In the genomic region with DNA sequence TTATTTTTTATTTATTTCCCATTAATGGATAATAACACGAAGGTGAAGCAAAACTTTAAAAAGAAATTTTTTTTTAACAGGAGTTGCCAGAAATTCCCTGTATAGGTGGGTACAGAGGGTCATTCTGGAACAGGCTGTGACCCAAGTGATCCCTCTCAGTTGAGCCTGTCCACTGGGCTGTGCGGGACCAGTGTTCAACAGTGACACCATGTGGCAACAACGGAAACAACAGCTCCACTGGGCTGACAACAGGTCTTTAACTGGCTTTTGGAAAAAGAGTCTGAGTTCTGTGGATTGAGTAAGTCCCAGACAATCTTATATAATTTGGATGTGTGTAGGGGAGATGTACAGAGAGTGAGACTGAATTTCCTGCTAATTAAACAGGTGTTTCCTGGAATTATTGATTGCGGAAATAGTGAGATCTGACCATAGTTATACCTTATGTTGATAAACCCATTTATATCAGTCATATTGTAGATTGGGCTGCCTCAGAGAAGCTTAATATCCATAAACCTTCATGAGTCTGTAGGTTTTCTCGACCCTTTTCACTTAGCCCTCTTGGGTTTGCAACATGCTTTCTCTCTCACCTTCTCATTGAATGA, we compare ENCODE assay signal across 10 cellular contexts. TPM values are rescaled to one million over a fixed set of nuclear protein-coding genes. Genes with fewer than 3 reads are reported as not detected.
DNase-seq lines count a peak whose midpoint lies in the region; ATAC-seq, FAIRE-seq and TF ChIP-seq lines count a peak whose summit lies in the region.
"Had no signal": no experiment of that assay in that cellular context is flagged by ENCODE, and none has a peak within 500 bp of the region (broad histone marks: within the 10 kb centered on the region; RNA-seq: fewer than 3 reads in every experiment).

No MANE protein-coding gene starts in this region.

- H3K4me1 ChIP-seq in spleen (no peaks in the 10 kb centered on the region), pancreas (no peaks in the 10 kb centered on the region)

- H3K4me3 Mint-ChIP-seq in activated T-cell treated with anti-CD3 and anti-CD28 coated beads, Interleukin-2, amount 50 U/mL, for 72 hours: no peak overlapping the region
- H3K4me3 Mint-ChIP-seq in activated T-cell treated with anti-CD3 and anti-CD28 coated beads, Interleukin-2, amount 50 U/mL, for 4 hours: no peak overlapping the region
- no peak overlapping the region for H3K4me3 Mint-ChIP-seq in brain

- FAIRE-seq in pancreas (lab: Jason Lieb, UNC): no peak

- no peak for ATAC-seq in activated T-cell treated with anti-CD3 and anti-CD28 coated beads, Interleukin-2, amount 50 U/mL, for 72 hours (replicated peaks in 1 of 2)
- ATAC-seq in activated T-cell treated with anti-CD3 and anti-CD28 coated beads, Interleukin-2, amount 50 U/mL, for 4 hours: no peak
- no peak for ATAC-seq in pancreas
- no peak for ATAC-seq in HG03565 (IDR thresholded peaks at IDR 0.05; ENCODE audit: unreplicated experiment)

- intact Hi-C loops in spleen (cut with DNase I; ENCODE audit: low total_unique reads) (no loop called here), pancreas (cut with DNase I) (no loop called here)

- H3K4me3 ChIP-seq in spleen (no peak overlapping the region), pancreas (no peak overlapping the region)
- H3K4me3 ChIP-seq: tibial nerve had no signal

- peaks cover 11 to 12% of the 10 kb centered on the region in 2 donors for H3K9me3 Mint-ChIP-seq in activated T-cell treated with anti-CD3 and anti-CD28 coated beads, Interleukin-2, amount 50 U/mL, for 72 hours
- peaks cover 25% of the 10 kb centered on the region for H3K9me3 Mint-ChIP-seq in activated T-cell treated with anti-CD3 and anti-CD28 coated beads, Interleukin-2, amount 50 U/mL, for 4 hours
- peaks cover 11 to 33% (median 21%) of the 10 kb centered on the region in 5 experiments for H3K9me3 Mint-ChIP-seq in brain

- H3K27ac Mint-ChIP-seq in activated T-cell treated with anti-CD3 and anti-CD28 coated beads, Interleukin-2, amount 50 U/mL, for 72 hours: no peak overlapping the region
- no peak overlapping the region for H3K27ac Mint-ChIP-seq in brain

- DNase-seq in activated T-cell treated with anti-CD3 and anti-CD28 coated beads, Interleukin-2, amount 50 U/mL, for 72 hours: peak; percentile 25 to 27
- DNase-seq in activated T-cell treated with anti-CD3 and anti-CD28 coated beads, Interleukin-2, amount 50 U/mL, for 4 hours: no peak
- peak; percentile 34 for DNase-seq in spleen
- DNase-seq in effector CD4-positive, alpha-beta T cell: no peak
- DNase-seq in pancreas: no peak

- H3K27me3 Mint-ChIP-seq in activated T-cell treated with anti-CD3 and anti-CD28 coated beads, Interleukin-2, amount 50 U/mL, for 72 hours (ENCODE audit: low read depth): peaks cover 7% of the 10 kb centered on the region
- peaks cover 19% of the 10 kb centered on the region for H3K27me3 Mint-ChIP-seq in activated T-cell treated with anti-CD3 and anti-CD28 coated beads, Interleukin-2, amount 50 U/mL, for 4 hours (ENCODE audit: low read depth)
- H3K27me3 Mint-ChIP-seq in brain: peaks cover 9% of the 10 kb centered on the region

- H3K36me3 ChIP-seq in spleen (no peaks in the 10 kb centered on the region), pancreas (no peaks in the 10 kb centered on the region)

- TF ChIP-seq CTCF in LNCAP (IDR thresholded peaks at IDR 0.05) (peak; percentile 79), brain (conservative IDR thresholded peaks at IDR 0.05) (peak; percentile 21 to 58), spleen (IDR thresholded peaks at IDR 0.05 in 8 of 11, conservative IDR thresholded peaks at IDR 0.05 in 3 of 11) (peak in 3 of 11 experiments; percentile 17 to 37 (median 36)), pancreas (IDR thresholded peaks at IDR 0.05) (no peak)

- H3K27ac ChIP-seq in spleen (no peak overlapping the region), pancreas (no peak overlapping the region)
- H3K27ac ChIP-seq: tibial nerve had no signal

- TF ChIP-seq POLR2A in spleen (IDR thresholded peaks at IDR 0.05): no peak

- H3K36me3 Mint-ChIP-seq in activated T-cell treated with anti-CD3 and anti-CD28 coated beads, Interleukin-2, amount 50 U/mL, for 72 hours (ENCODE audit: insufficient read depth in 2 of 2): peaks cover 3 to 5% of the 10 kb centered on the region in 2 donors
- no peaks in the 10 kb centered on the region for H3K36me3 Mint-ChIP-seq in activated T-cell treated with anti-CD3 and anti-CD28 coated beads, Interleukin-2, amount 50 U/mL, for 4 hours (ENCODE audit: insufficient read depth)
- H3K36me3 Mint-ChIP-seq in brain: peaks cover 16% of the 10 kb centered on the region

- peaks cover 0 to 26% (median 0%) of the 10 kb centered on the region in 7 donors for H3K27me3 ChIP-seq in spleen (replicated peaks in 1 of 7)
- no peaks in the 10 kb centered on the region for H3K27me3 ChIP-seq in pancreas
- H3K27me3 ChIP-seq: tibial nerve had no signal

- peaks cover 0 to 58% (median 36%) of the 10 kb centered on the region in 8 donors for H3K9me3 ChIP-seq in spleen
- no peaks in the 10 kb centered on the region for H3K9me3 ChIP-seq in pancreas

- 47 to 56% (median 52%) methylated on average over 5 of the region's 5 CpGs for WGBS in spleen, 5 donors
- WGBS in pancreas, 2 donors: 32 to 50% methylated on average over 5 of the region's 5 CpGs

- H3K4me1 Mint-ChIP-seq in activated T-cell treated with anti-CD3 and anti-CD28 coated beads, Interleukin-2, amount 50 U/mL, for 72 hours (ENCODE audit: low read depth): no peaks in the 10 kb centered on the region
- H3K4me1 Mint-ChIP-seq in activated T-cell treated with anti-CD3 and anti-CD28 coated beads, Interleukin-2, amount 50 U/mL, for 4 hours (ENCODE audit: low read depth): no peaks in the 10 kb centered on the region
- H3K4me1 Mint-ChIP-seq in brain: peaks cover 18% of the 10 kb centered on the region

RNA-seq across cellular contexts. Expression of a gene that starts 17.6 kb away (rescaled TPM):
- total RNA-seq in activated T-cell treated with anti-CD3 and anti-CD28 coated beads, Interleukin-2, amount 50 U/mL, for 72 hours: not detected
- total RNA-seq in activated T-cell treated with anti-CD3 and anti-CD28 coated beads, Interleukin-2, amount 50 U/mL, for 4 hours: not detected
- 9.8 TPM for polyA plus RNA-seq in brain (ENCODE audit: insufficient read depth, low read depth, low replicate concordance)
- total RNA-seq in spleen: 1 to 10 TPM in 6 of 7 donors, under 1 TPM in 1; 0.51 to 5.3 (median 3.5) TPM
- polyA plus RNA-seq in spleen: 1 to 10 TPM; 4.6 to 7.3 (median 4.8) TPM
- total RNA-seq in pancreas: 1 to 10 TPM in 2 of 6 donors, under 1 TPM in 4; 0.24 to 2.5 (median 0.55) TPM
- 1 to 10 TPM; 1.4 to 1.7 TPM for polyA plus RNA-seq in pancreas
- total RNA-seq: renal cortical epithelial cell had no signal

Comparison
In these comparisons a context has a peak if more than half of its experiments do, and no peak if none do; other contexts are left out.
1. DNase-seq: peak in activated T-cell treated with anti-CD3 and anti-CD28 coated beads, Interleukin-2, amount 50 U/mL, for 72 hours (2 of 2) and spleen (single experiment); none in activated T-cell treated with anti-CD3 and anti-CD28 coated beads, Interleukin-2, amount 50 U/mL, for 4 hours (single experiment), effector CD4-positive, alpha-beta T cell (single experiment) and pancreas (0 of 6).
2. CTCF ChIP-seq: peak in LNCAP (single experiment) and brain (2 of 2); none in pancreas (0 of 4).